In the genomic region with DNA sequence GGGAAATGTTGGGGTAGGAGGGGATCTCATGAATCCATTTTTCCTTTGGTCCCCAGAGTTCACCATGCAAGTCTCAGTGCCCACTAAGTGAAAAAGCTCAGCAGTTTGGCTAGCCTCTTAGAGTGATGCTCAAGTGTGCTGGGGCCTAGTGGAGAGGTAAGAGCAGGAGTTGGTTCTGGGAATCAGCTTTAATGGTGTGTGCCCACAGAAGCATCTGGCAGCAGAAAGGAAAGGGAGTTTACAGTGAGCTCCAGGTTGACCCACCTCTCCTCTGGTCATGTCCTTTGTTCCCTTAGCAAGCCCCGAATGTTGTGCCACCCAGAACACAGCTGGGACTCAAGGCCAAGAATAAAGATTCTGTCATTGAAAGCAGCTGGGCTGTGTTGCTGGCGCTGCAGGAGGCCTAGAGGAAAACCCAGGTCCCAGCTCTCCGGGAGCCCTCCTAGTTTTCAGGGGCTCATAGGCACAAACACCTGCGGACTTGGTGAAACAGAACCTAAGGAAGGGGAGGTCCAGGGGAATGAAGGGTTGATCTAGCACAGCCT, we compare ENCODE assay signal across 16 cellular contexts.
DNase-seq lines count a peak whose midpoint lies in the region; ATAC-seq and TF ChIP-seq lines count a peak whose summit lies in the region.
"Had no signal": no experiment of that assay in that cellular context is flagged by ENCODE, and none has a peak within 500 bp of the region (broad histone marks: within the 10 kb centered on the region; RNA-seq: fewer than 3 reads in every experiment).

No MANE protein-coding gene starts in this region.

- H3K36me3 Mint-ChIP-seq in activated B cell treated with CpG ODN at 0.5 μM for 24 hours (ENCODE audit: low read depth) = peaks cover 4% of the 10 kb centered on the region
- H3K36me3 Mint-ChIP-seq in stimulated activated naive B cell treated with anti-CD40 and anti-IgM and Interleukin-4, amounts not matched to agents 10 μg/mL and 1 μg/mL and 100 μg/mL, for 72 hours = peaks cover 23 to 32% of the 10 kb centered on the region in 2 donors
- H3K36me3 Mint-ChIP-seq in CD4-positive, alpha-beta memory T cell = peaks cover 0 to 12% of the 10 kb centered on the region in 2 donors

- intact Hi-C loops in activated B cell treated with CpG ODN at 0.5 μM for 24 hours (cut with micrococcal nuclease) = loop anchor here (1.0 kb wide), 1 partner anchor 23 kb away; no protein-coding TSS in a partner anchor
- intact Hi-C loops in CD4-positive, alpha-beta memory T cell (cut with micrococcal nuclease) = no loop called here

- no peak overlapping the region for H3K4ac ChIP-seq in mesenchymal stem cell (ENCODE audit: low read depth in 1 of 2, low read length in 2 of 2)

- H2AFZ ChIP-seq in mesenchymal stem cell (ENCODE audit: low read depth, low read length) (no peak overlapping the region), GM23248 (no peak overlapping the region)

- H3K27ac Mint-ChIP-seq in activated B cell treated with CpG ODN at 0.5 μM for 24 hours = peak overlapping the region; percentile 96
- H3K27ac Mint-ChIP-seq in stimulated activated naive B cell treated with anti-CD40 and anti-IgM and Interleukin-4, amounts not matched to agents 10 μg/mL and 1 μg/mL and 100 μg/mL, for 72 hours = peak overlapping the region; percentile 97
- H3K27ac Mint-ChIP-seq in CD4-positive, alpha-beta memory T cell = peak overlapping the region in 1 of 7 donors; percentile 35
- H3K27ac Mint-ChIP-seq: activated CD4-positive, alpha-beta T cell treated with anti-CD3 and anti-CD28 coated beads, Interleukin-2, amount 10 ng/mL, durations not matched to agents 7 days and 5 days had no signal

- no peak overlapping the region for H4K8ac ChIP-seq in mesenchymal stem cell (ENCODE audit: low read length)

- no peak overlapping the region for H2BK120ac ChIP-seq in mesenchymal stem cell (ENCODE audit: low read depth, low read length)

- H3K4me1 Mint-ChIP-seq in activated B cell treated with CpG ODN at 0.5 μM for 24 hours = peaks cover 89% of the 10 kb centered on the region
- H3K4me1 Mint-ChIP-seq in stimulated activated naive B cell treated with anti-CD40 and anti-IgM and Interleukin-4, amounts not matched to agents 10 μg/mL and 1 μg/mL and 100 μg/mL, for 72 hours = peaks cover 62 to 89% of the 10 kb centered on the region in 2 donors
- peaks cover 11 to 16% (median 12%) of the 10 kb centered on the region in 4 donors for H3K4me1 Mint-ChIP-seq in CD4-positive, alpha-beta memory T cell

- H3K27ac ChIP-seq in HUES48 (ENCODE audit: low read depth, low read length) (peak overlapping the region; percentile 93), mesenchymal stem cell (ENCODE audit: low read length, poor library complexity, severe bottlenecking) (no peak overlapping the region), GM23248 (no peak overlapping the region)
- no peak overlapping the region for H3K27ac ChIP-seq in CD4-positive, alpha-beta memory T cell (ENCODE audit: low read depth, low read length)
- H3K27ac ChIP-seq: testis had no signal

- peak overlapping the region; percentile 49 for H4K91ac ChIP-seq in mesenchymal stem cell (ENCODE audit: low read length)

- peaks cover 39% of the 10 kb centered on the region for H3F3A ChIP-seq in GM23248 (ENCODE audit: insufficient read depth)

- no peak overlapping the region for H3K23ac ChIP-seq in mesenchymal stem cell (ENCODE audit: low read length in 2 of 2)

- H3K4me3 ChIP-seq in HUES48 (ENCODE audit: low read depth, low read length) (no peak overlapping the region), mesenchymal stem cell (ENCODE audit: insufficient read depth in 1 of 2, low read depth in 1 of 2, low read length in 2 of 2) (no peak overlapping the region), GM23248 (no peak overlapping the region)
- no peak overlapping the region for H3K4me3 ChIP-seq in CD4-positive, alpha-beta memory T cell (ENCODE audit: low read length in 2 of 2)
- H3K4me3 ChIP-seq: K562, testis had no signal

- peak overlapping the region; percentile 15 to 61 for H2BK12ac ChIP-seq in mesenchymal stem cell (ENCODE audit: low read length in 2 of 2)

- H3K36me3 ChIP-seq in HUES48 (ENCODE audit: control insufficient read depth, insufficient read depth, low read length) (no peaks in the 10 kb centered on the region), mesenchymal stem cell (ENCODE audit: control insufficient read depth in 1 of 2, insufficient read depth in 2 of 2, low read depth in 1 of 2, low read length in 2 of 2) (no peaks in the 10 kb centered on the region), GM23248 (ENCODE audit: low read depth) (no peaks in the 10 kb centered on the region)
- no peaks in the 10 kb centered on the region for H3K36me3 ChIP-seq in CD4-positive, alpha-beta memory T cell (ENCODE audit: insufficient read depth, low read length)

- H3K9ac ChIP-seq in HUES48 (ENCODE audit: low read depth, low read length) (peak overlapping the region; percentile 28; the same call in 1 of the 2 replicates), mesenchymal stem cell (ENCODE audit: low read length) (no peak overlapping the region), GM23248 (no peak overlapping the region)

- POLR2A ChIA-PET in activated B cell treated with CpG ODN at 0.5 μM for 24 hours (lab: Charles Lee) = interaction anchor here (0.5 to 2.3 kb wide), 21 partner anchors 12 to 649 kb away, joined by 3 to 16 read pairs (median 5); partner anchors contain the start of gene ZFP36L1
- POLR2A ChIA-PET in CD4-positive, alpha-beta memory T cell (lab: Charles Lee; ENCODE audit: partially characterized antibody) = interaction anchor here (1.6 kb wide), 1 partner anchor 35 kb away, joined by 5 read pairs; no protein-coding TSS in a partner anchor

- H3K27me3 Mint-ChIP-seq in activated B cell treated with CpG ODN at 0.5 μM for 24 hours = no peaks in the 10 kb centered on the region
- no peaks in the 10 kb centered on the region for H3K27me3 Mint-ChIP-seq in stimulated activated naive B cell treated with anti-CD40 and anti-IgM and Interleukin-4, amounts not matched to agents 10 μg/mL and 1 μg/mL and 100 μg/mL, for 72 hours
- no peaks in the 10 kb centered on the region for H3K27me3 Mint-ChIP-seq in CD4-positive, alpha-beta memory T cell
- H3K27me3 Mint-ChIP-seq: activated CD4-positive, alpha-beta T cell treated with anti-CD3 and anti-CD28 coated beads, Interleukin-2, amount 10 ng/mL, durations not matched to agents 7 days and 5 days; naive thymus-derived CD8-positive, alpha-beta T cell had no signal

- H2BK15ac ChIP-seq in mesenchymal stem cell (ENCODE audit: low read depth, poor library complexity, severe bottlenecking) = no peak overlapping the region

- DNase-seq in activated B cell treated with CpG ODN at 0.5 μM for 24 hours (no peak), mesenchymal stem cell (no peak), GM23248 (no peak), NCI-H82 treated with DMSO at 0.1 percent for 48 hours (lab: John Stamatoyannopoulos, UW; ENCODE audit: unreplicated experiment) (no peak)
- no peak for DNase-seq in stimulated activated naive B cell treated with anti-CD40 and anti-IgM and Interleukin-4, amounts not matched to agents 10 μg/mL and 1 μg/mL and 100 μg/mL, for 72 hours
- DNase-seq in CD4-positive, alpha-beta memory T cell = no peak
- DNase-seq: activated CD4-positive, alpha-beta T cell treated with anti-CD3 and anti-CD28 coated beads, Interleukin-2, amount 10 ng/mL, durations not matched to agents 7 days and 5 days; activated naive CD4-positive, alpha-beta T cell treated with Interleukin-2 at 50 U/mL for 16 hours; effector memory CD4-positive, alpha-beta T cell; HCEC 1CT; naive thymus-derived CD8-positive, alpha-beta T cell; NCI-H1092; Right ventricle myocardium superior; testis had no signal

- peak; percentile 4 for ATAC-seq in activated B cell treated with CpG ODN at 0.5 μM for 24 hours (ENCODE audit: low read depth)
- ATAC-seq in stimulated activated naive B cell treated with anti-CD40 and anti-IgM and Interleukin-4, amounts not matched to agents 10 μg/mL and 1 μg/mL and 100 μg/mL, for 72 hours (replicated peaks) = no peak
- ATAC-seq: K562; naive thymus-derived CD8-positive, alpha-beta T cell had no signal

- H3K9me3 ChIP-seq in HUES48 (ENCODE audit: control insufficient read depth, insufficient read depth, low read length) = no peaks in the 10 kb centered on the region
- no peaks in the 10 kb centered on the region for H3K9me3 ChIP-seq in mesenchymal stem cell (ENCODE audit: control insufficient read depth, low read length)
- no peaks in the 10 kb centered on the region for H3K9me3 ChIP-seq in CD4-positive, alpha-beta memory T cell (ENCODE audit: control insufficient read depth in 1 of 2, low read length in 2 of 2)
- no peaks in the 10 kb centered on the region for H3K9me3 ChIP-seq in GM23248 (ENCODE audit: low read depth)
- H3K9me3 ChIP-seq: testis had no signal

- no peaks in the 10 kb centered on the region for H3K9me3 Mint-ChIP-seq in activated B cell treated with CpG ODN at 0.5 μM for 24 hours
- H3K9me3 Mint-ChIP-seq in stimulated activated naive B cell treated with anti-CD40 and anti-IgM and Interleukin-4, amounts not matched to agents 10 μg/mL and 1 μg/mL and 100 μg/mL, for 72 hours = peaks cover 0 to 3% of the 10 kb centered on the region in 2 donors
- H3K9me3 Mint-ChIP-seq in CD4-positive, alpha-beta memory T cell = no peaks in the 10 kb centered on the region
- H3K9me3 Mint-ChIP-seq: activated CD4-positive, alpha-beta T cell treated with anti-CD3 and anti-CD28 coated beads, Interleukin-2, amount 10 ng/mL, durations not matched to agents 7 days and 5 days; naive thymus-derived CD8-positive, alpha-beta T cell had no signal

- no peaks in the 10 kb centered on the region for H3K79me1 ChIP-seq in mesenchymal stem cell (replicated peaks; ENCODE audit: low read length, poor library complexity, severe bottlenecking)

- no peak overlapping the region for H2AK5ac ChIP-seq in mesenchymal stem cell (ENCODE audit: low read length, severe bottlenecking)

- no peaks in the 10 kb centered on the region for H3K9me2 ChIP-seq in GM23248 (ENCODE audit: insufficient read depth)

- in situ Hi-C loops in GM23248 (cut with MboI) = no loop called here

- no peak overlapping the region for H3K18ac ChIP-seq in mesenchymal stem cell (ENCODE audit: low read depth in 1 of 2, low read length in 2 of 2)

- CTCF ChIA-PET in activated B cell treated with CpG ODN at 0.5 μM for 24 hours (lab: Charles Lee) = no interaction called here
- CTCF ChIA-PET in CD4-positive, alpha-beta memory T cell (lab: Charles Lee; ENCODE audit: partially characterized antibody) = interaction anchor here (1.4 to 1.6 kb wide), 2 partner anchors 12 to 34 kb away, joined by 3 read pairs; no protein-coding TSS in a partner anchor

- peaks cover 62% of the 10 kb centered on the region for H3K4me1 ChIP-seq in HUES48 (ENCODE audit: control insufficient read depth, insufficient read depth, low read length)
- peaks cover 7% of the 10 kb centered on the region for H3K4me1 ChIP-seq in mesenchymal stem cell (ENCODE audit: control insufficient read depth, insufficient read depth, low read depth, low read length)
- H3K4me1 ChIP-seq in CD4-positive, alpha-beta memory T cell (ENCODE audit: insufficient read depth, low read length) = peaks cover 11% of the 10 kb centered on the region
- H3K4me1 ChIP-seq in GM23248 (ENCODE audit: insufficient read depth) = peaks cover 43% of the 10 kb centered on the region

- no peak overlapping the region for H2BK5ac ChIP-seq in mesenchymal stem cell (ENCODE audit: low read depth, low read length, poor library complexity, severe bottlenecking)

- no peaks in the 10 kb centered on the region for H4K20me1 ChIP-seq in GM23248 (ENCODE audit: insufficient read depth)

- no peaks in the 10 kb centered on the region for H3K79me2 ChIP-seq in GM23248 (ENCODE audit: insufficient read depth)

- 97% methylated on average over 4 of the region's 4 CpGs for WGBS in mesenchymal stem cell
- 93 to 94% methylated on average over 4 of the region's 4 CpGs for WGBS in GM23248 (ENCODE audit: low coverage in 1 of 2, low lambda C conversion rate in 2 of 2, missing lambda C conversion rate in 2 of 2), 2 experiments

- no peak for TF ChIP-seq CTCF in activated B cell treated with CpG ODN at 0.5 μM for 24 hours (IDR thresholded peaks at IDR 0.05)

- no peak overlapping the region for H3K14ac ChIP-seq in mesenchymal stem cell (ENCODE audit: low read length in 2 of 2)

- H3K4me2 ChIP-seq in mesenchymal stem cell (ENCODE audit: low read length, poor library complexity, severe bottlenecking) (no peak overlapping the region), GM23248 (ENCODE audit: unreplicated experiment) (no peak overlapping the region)

- H3K27me3 ChIP-seq in HUES48 (ENCODE audit: control insufficient read depth, insufficient read depth, low read length) (no peaks in the 10 kb centered on the region), mesenchymal stem cell (ENCODE audit: control insufficient read depth in 1 of 2, insufficient read depth in 1 of 2, low read length in 2 of 2) (peaks cover 0 to 2% of the 10 kb centered on the region in 2 experiments), GM23248 (replicated peaks; ENCODE audit: insufficient read depth) (no peaks in the 10 kb centered on the region)
- no peaks in the 10 kb centered on the region for H3K27me3 ChIP-seq in CD4-positive, alpha-beta memory T cell (ENCODE audit: insufficient read depth, low read length)
- H3K27me3 ChIP-seq: testis had no signal

- peak overlapping the region; percentile 38 for H3K4me3 Mint-ChIP-seq in activated B cell treated with CpG ODN at 0.5 μM for 24 hours
- H3K4me3 Mint-ChIP-seq in stimulated activated naive B cell treated with anti-CD40 and anti-IgM and Interleukin-4, amounts not matched to agents 10 μg/mL and 1 μg/mL and 100 μg/mL, for 72 hours = peak overlapping the region in 1 of 2 donors; percentile 48
- H3K4me3 Mint-ChIP-seq in CD4-positive, alpha-beta memory T cell = no peak overlapping the region
- H3K4me3 Mint-ChIP-seq: activated CD4-positive, alpha-beta T cell treated with anti-CD3 and anti-CD28 coated beads, Interleukin-2, amount 10 ng/mL, durations not matched to agents 7 days and 5 days; naive thymus-derived CD8-positive, alpha-beta T cell had no signal
